ENCODE assay signal across 1 cellular context in genomic region chr2:170052151-170052550, GRCh38.
TF ChIP-seq lines count a peak whose summit lies in the region.

No MANE protein-coding gene starts in this region.

TF ChIP-seq in K562, 482 proteins besides CTCF, POLR2A, EP300 and RAD21 (continued from another document and continues in another):
- TF ChIP-seq ZNF655 (CRISPR knock-in tag; IDR thresholded peaks at IDR 0.05) (no peak), NFYB (IDR thresholded peaks at IDR 0.05; ENCODE audit: extremely low read depth, insufficient read length) (no peak), SOX6 (IDR thresholded peaks at IDR 0.05) (peak; percentile 92), MCM5 (IDR thresholded peaks at IDR 0.05; ENCODE audit: low read depth) (no peak), ARID3A (IDR thresholded peaks at IDR 0.05; ENCODE audit: borderline replicate concordance, low read depth, low read length) (0 out of 2 replicates have a peak, but pooled peaks have one; percentile 65), HDGF (IDR thresholded peaks at IDR 0.05) (no peak), NCOR1 (IDR thresholded peaks at IDR 0.05) (peak; percentile 75), ZNF740 (CRISPR knock-in tag; IDR thresholded peaks at IDR 0.05) (no peak), ZNF740 (tag; IDR thresholded peaks at IDR 0.05) (no peak), KLF16 (IDR thresholded peaks at IDR 0.05) (peak; percentile 70; the same call in 1 of the 2 replicates), TRIM24 (IDR thresholded peaks at IDR 0.05) (peak in 1 of 2 experiments; percentile 55; a peak in 1 of 4 replicates), PRMT5 (CRISPR knock-in tag; IDR thresholded peaks at IDR 0.05) (no peak), MXI1 (IDR thresholded peaks at IDR 0.05; ENCODE audit: low read depth, low read length) (no peak), EGR1 (conservative IDR thresholded peaks at IDR 0.05) (no peak), ARID1B (IDR thresholded peaks at IDR 0.05) (peak; percentile 90), ZEB2 (IDR thresholded peaks at IDR 0.05) (0 out of 2 replicates have a peak, but pooled peaks have one; percentile 41), ZNF12 (CRISPR knock-in tag; IDR thresholded peaks at IDR 0.05) (no peak), SMARCE1 (IDR thresholded peaks at IDR 0.05) (peak; percentile 85), RBBP5 (IDR thresholded peaks at IDR 0.05; ENCODE audit: borderline replicate concordance, insufficient read depth, low read length, poor library complexity, severe bottlenecking) (no peak), PTBP1 (IDR thresholded peaks at IDR 0.05; ENCODE audit: low read depth, low read length) (no peak), JUND (IDR thresholded peaks at IDR 0.05; ENCODE audit: borderline replicate concordance, low read depth, low read length) (peak; percentile 75), JUND (tag; IDR thresholded peaks at IDR 0.05; ENCODE audit: borderline replicate concordance, low read depth, low read length) (peak; percentile 87; the same call in 2 of the 3 replicates), TEAD4 (IDR thresholded peaks at IDR 0.05; ENCODE audit: low read length) (peak; percentile 86), TEAD4 (CRISPR knock-in tag; IDR thresholded peaks at IDR 0.05; ENCODE audit: borderline replicate concordance) (no peak), ATF7 (IDR thresholded peaks at IDR 0.05) (peak; percentile 53; the same call in 1 of the 2 replicates), PML (IDR thresholded peaks at IDR 0.05; ENCODE audit: low read length) (peak; percentile 68; the same call in 1 of the 2 replicates), MYNN (IDR thresholded peaks at IDR 0.05) (no peak), MYNN (CRISPR knock-in tag; IDR thresholded peaks at IDR 0.05) (no peak), FOXK1 (CRISPR knock-in tag; IDR thresholded peaks at IDR 0.05; ENCODE audit: borderline replicate concordance) (no peak), KDM1A (IDR thresholded peaks at IDR 0.05) (0 out of 4 replicates have a peak, but pooled peaks have one; percentile 15 to 21), ESRRA (IDR thresholded peaks at IDR 0.05; ENCODE audit: borderline replicate concordance, low read depth) (0 out of 2 replicates have a peak, but pooled peaks have one; percentile 6), ZNF445 (CRISPR knock-in tag; IDR thresholded peaks at IDR 0.05; ENCODE audit: low read depth) (no peak), HES1 (IDR thresholded peaks at IDR 0.05; ENCODE audit: low read depth) (0 out of 2 replicates have a peak, but pooled peaks have one; percentile 17), CBX3 (IDR thresholded peaks at IDR 0.05; ENCODE audit: borderline replicate concordance in 1 of 2, low read length in 2 of 2) (no peak), MEF2D (tag; conservative IDR thresholded peaks at IDR 0.05; ENCODE audit: low read depth) (peak; percentile 91), ZNF79 (CRISPR knock-in tag; IDR thresholded peaks at IDR 0.05; ENCODE audit: low read depth) (no peak), TAL1 (IDR thresholded peaks at IDR 0.05) (peak; percentile 79), NRF1 (conservative IDR thresholded peaks at IDR 0.05 in 1 of 2, IDR thresholded peaks at IDR 0.05 in 1 of 2) (no peak), PHF21A (IDR thresholded peaks at IDR 0.05; ENCODE audit: borderline replicate concordance, low read depth) (no peak), FOXM1 (IDR thresholded peaks at IDR 0.05; ENCODE audit: low read depth) (peak; percentile 66; the same call in 1 of the 2 replicates), FOXM1 (CRISPR knock-in tag; IDR thresholded peaks at IDR 0.05; ENCODE audit: low read depth) (no peak), MNT (conservative IDR thresholded peaks at IDR 0.05) (peak in 1 of 2 experiments; percentile 32; a peak in 2 of 4 replicates), BRD9 (IDR thresholded peaks at IDR 0.05; ENCODE audit: low read depth, partially characterized antibody) (no peak), CBFA2T3 (IDR thresholded peaks at IDR 0.05) (peak; percentile 84), NCOA4 (IDR thresholded peaks at IDR 0.05; ENCODE audit: partially characterized antibody) (no peak), STAT5A (IDR thresholded peaks at IDR 0.05; ENCODE audit: borderline replicate concordance, low read length) (peak; percentile 21; the same call in 1 of the 2 replicates), MEF2A (IDR thresholded peaks at IDR 0.05; ENCODE audit: control insufficient read depth, low read depth, low read length) (peak; percentile 71; the same call in 1 of the 2 replicates), FOSL1 (tag; conservative IDR thresholded peaks at IDR 0.05) (peak; percentile 95), ZFX (CRISPR knock-in tag; IDR thresholded peaks at IDR 0.05) (no peak), E2F3 (CRISPR knock-in tag; IDR thresholded peaks at IDR 0.05) (no peak), RBM22 (IDR thresholded peaks at IDR 0.05; ENCODE audit: low read depth, low read length, poor library complexity, severe bottlenecking) (no peak), ZFP91 (CRISPR knock-in tag; IDR thresholded peaks at IDR 0.05) (no peak), POLR2AphosphoS2 (IDR thresholded peaks at IDR 0.05; ENCODE audit: low read length) (no peak), RBFOX2 (IDR thresholded peaks at IDR 0.05; ENCODE audit: low read depth, low read length) (no peak), TFAM (CRISPR knock-in tag; conservative IDR thresholded peaks at IDR 0.05) (no peak), LCOR (CRISPR knock-in tag; IDR thresholded peaks at IDR 0.05) (no peak), CTBP1 (IDR thresholded peaks at IDR 0.05; ENCODE audit: borderline replicate concordance) (0 out of 2 replicates have a peak, but pooled peaks have one; percentile 70), ATF3 (IDR thresholded peaks at IDR 0.05) (peak; percentile 90), ATF3 (CRISPR knock-in tag; conservative IDR thresholded peaks at IDR 0.05) (peak; percentile 53; the same call in 1 of the 2 replicates), ZZZ3 (IDR thresholded peaks at IDR 0.05) (no peak), HDAC3 (IDR thresholded peaks at IDR 0.05; ENCODE audit: borderline replicate concordance, partially characterized antibody) (peak; percentile 45)
- TF ChIP-seq, protein P1, sequence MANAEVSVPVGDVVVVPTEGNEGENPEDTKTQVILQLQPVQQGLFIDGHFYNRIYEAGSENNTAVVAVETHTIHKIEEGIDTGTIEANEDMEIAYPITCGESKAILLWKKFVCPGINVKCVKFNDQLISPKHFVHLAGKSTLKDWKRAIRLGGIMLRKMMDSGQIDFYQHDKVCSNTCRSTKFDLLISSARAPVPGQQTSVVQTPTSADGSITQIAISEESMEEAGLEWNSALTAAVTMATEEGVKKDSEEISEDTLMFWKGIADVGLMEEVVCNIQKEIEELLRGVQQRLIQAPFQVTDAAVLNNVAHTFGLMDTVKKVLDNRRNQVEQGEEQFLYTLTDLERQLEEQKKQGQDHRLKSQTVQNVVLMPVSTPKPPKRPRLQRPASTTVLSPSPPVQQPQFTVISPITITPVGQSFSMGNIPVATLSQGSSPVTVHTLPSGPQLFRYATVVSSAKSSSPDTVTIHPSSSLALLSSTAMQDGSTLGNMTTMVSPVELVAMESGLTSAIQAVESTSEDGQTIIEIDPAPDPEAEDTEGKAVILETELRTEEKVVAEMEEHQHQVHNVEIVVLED (CRISPR knock-in tag; IDR thresholded peaks at IDR 0.05) = no peak
- TF ChIP-seq, protein P2, sequence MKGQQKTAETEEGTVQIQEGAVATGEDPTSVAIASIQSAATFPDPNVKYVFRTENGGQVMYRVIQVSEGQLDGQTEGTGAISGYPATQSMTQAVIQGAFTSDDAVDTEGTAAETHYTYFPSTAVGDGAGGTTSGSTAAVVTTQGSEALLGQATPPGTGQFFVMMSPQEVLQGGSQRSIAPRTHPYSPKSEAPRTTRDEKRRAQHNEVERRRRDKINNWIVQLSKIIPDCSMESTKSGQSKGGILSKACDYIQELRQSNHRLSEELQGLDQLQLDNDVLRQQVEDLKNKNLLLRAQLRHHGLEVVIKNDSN (CRISPR knock-in tag; IDR thresholded peaks at IDR 0.05) = no peak
- TF ChIP-seq, protein P3, sequence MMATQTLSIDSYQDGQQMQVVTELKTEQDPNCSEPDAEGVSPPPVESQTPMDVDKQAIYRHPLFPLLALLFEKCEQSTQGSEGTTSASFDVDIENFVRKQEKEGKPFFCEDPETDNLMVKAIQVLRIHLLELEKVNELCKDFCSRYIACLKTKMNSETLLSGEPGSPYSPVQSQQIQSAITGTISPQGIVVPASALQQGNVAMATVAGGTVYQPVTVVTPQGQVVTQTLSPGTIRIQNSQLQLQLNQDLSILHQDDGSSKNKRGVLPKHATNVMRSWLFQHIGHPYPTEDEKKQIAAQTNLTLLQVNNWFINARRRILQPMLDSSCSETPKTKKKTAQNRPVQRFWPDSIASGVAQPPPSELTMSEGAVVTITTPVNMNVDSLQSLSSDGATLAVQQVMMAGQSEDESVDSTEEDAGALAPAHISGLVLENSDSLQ (IDR thresholded peaks at IDR 0.05) = peak; percentile 77
- TF ChIP-seq, protein P4, sequence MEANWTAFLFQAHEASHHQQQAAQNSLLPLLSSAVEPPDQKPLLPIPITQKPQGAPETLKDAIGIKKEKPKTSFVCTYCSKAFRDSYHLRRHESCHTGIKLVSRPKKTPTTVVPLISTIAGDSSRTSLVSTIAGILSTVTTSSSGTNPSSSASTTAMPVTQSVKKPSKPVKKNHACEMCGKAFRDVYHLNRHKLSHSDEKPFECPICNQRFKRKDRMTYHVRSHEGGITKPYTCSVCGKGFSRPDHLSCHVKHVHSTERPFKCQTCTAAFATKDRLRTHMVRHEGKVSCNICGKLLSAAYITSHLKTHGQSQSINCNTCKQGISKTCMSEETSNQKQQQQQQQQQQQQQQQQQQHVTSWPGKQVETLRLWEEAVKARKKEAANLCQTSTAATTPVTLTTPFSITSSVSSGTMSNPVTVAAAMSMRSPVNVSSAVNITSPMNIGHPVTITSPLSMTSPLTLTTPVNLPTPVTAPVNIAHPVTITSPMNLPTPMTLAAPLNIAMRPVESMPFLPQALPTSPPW (CRISPR knock-in tag; IDR thresholded peaks at IDR 0.05) = 0 out of 2 replicates have a peak, but pooled peaks have one; percentile 28
